Comparison of ENCODE assay signal across 1 cellular context in the genomic region with DNA sequence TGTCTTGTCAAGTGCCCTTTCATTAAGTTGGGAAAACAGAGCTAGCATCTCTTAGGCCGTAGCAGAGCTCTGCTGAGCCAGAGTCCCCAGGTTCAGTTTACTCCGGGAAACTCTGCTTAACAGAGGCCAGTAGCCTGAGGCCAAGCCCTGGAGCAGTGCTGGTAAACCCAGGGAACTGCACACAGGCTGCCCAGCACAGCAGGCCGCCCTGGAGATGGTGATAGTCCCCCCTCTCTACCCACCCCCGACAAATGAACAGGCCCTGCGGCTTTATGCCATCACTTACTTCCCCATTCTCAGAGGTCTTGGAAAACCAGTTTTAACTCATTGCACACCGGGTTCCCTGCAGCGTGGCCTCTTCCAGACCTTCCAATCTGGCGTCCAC.
TF ChIP-seq lines count a peak whose summit lies in the region.

No MANE protein-coding gene starts in this region.

TF ChIP-seq in GM23338, 12 proteins besides CTCF, POLR2A, EP300 and RAD21 (continued from another document):
- TF ChIP-seq STAT1 (IDR thresholded peaks at IDR 0.05; ENCODE audit: unreplicated experiment) (no peak), JUNB (IDR thresholded peaks at IDR 0.05; ENCODE audit: unreplicated experiment) (no peak), CREB1 (CRISPR knock-in tag; IDR thresholded peaks at IDR 0.05; ENCODE audit: low read depth) (no peak), NANOG (IDR thresholded peaks at IDR 0.05; ENCODE audit: borderline replicate concordance) (no peak), ZNF331 (CRISPR knock-in tag; IDR thresholded peaks at IDR 0.05; ENCODE audit: low read depth) (no peak), EZH2phosphoT487 (IDR thresholded peaks at IDR 0.05; ENCODE audit: unreplicated experiment) (no peak), POLR2AphosphoS5 (IDR thresholded peaks at IDR 0.05; ENCODE audit: low read depth) (no peak), EZH2 (IDR thresholded peaks at IDR 0.05; ENCODE audit: low read depth, unreplicated experiment) (no peak)
- TF ChIP-seq, protein P1, sequence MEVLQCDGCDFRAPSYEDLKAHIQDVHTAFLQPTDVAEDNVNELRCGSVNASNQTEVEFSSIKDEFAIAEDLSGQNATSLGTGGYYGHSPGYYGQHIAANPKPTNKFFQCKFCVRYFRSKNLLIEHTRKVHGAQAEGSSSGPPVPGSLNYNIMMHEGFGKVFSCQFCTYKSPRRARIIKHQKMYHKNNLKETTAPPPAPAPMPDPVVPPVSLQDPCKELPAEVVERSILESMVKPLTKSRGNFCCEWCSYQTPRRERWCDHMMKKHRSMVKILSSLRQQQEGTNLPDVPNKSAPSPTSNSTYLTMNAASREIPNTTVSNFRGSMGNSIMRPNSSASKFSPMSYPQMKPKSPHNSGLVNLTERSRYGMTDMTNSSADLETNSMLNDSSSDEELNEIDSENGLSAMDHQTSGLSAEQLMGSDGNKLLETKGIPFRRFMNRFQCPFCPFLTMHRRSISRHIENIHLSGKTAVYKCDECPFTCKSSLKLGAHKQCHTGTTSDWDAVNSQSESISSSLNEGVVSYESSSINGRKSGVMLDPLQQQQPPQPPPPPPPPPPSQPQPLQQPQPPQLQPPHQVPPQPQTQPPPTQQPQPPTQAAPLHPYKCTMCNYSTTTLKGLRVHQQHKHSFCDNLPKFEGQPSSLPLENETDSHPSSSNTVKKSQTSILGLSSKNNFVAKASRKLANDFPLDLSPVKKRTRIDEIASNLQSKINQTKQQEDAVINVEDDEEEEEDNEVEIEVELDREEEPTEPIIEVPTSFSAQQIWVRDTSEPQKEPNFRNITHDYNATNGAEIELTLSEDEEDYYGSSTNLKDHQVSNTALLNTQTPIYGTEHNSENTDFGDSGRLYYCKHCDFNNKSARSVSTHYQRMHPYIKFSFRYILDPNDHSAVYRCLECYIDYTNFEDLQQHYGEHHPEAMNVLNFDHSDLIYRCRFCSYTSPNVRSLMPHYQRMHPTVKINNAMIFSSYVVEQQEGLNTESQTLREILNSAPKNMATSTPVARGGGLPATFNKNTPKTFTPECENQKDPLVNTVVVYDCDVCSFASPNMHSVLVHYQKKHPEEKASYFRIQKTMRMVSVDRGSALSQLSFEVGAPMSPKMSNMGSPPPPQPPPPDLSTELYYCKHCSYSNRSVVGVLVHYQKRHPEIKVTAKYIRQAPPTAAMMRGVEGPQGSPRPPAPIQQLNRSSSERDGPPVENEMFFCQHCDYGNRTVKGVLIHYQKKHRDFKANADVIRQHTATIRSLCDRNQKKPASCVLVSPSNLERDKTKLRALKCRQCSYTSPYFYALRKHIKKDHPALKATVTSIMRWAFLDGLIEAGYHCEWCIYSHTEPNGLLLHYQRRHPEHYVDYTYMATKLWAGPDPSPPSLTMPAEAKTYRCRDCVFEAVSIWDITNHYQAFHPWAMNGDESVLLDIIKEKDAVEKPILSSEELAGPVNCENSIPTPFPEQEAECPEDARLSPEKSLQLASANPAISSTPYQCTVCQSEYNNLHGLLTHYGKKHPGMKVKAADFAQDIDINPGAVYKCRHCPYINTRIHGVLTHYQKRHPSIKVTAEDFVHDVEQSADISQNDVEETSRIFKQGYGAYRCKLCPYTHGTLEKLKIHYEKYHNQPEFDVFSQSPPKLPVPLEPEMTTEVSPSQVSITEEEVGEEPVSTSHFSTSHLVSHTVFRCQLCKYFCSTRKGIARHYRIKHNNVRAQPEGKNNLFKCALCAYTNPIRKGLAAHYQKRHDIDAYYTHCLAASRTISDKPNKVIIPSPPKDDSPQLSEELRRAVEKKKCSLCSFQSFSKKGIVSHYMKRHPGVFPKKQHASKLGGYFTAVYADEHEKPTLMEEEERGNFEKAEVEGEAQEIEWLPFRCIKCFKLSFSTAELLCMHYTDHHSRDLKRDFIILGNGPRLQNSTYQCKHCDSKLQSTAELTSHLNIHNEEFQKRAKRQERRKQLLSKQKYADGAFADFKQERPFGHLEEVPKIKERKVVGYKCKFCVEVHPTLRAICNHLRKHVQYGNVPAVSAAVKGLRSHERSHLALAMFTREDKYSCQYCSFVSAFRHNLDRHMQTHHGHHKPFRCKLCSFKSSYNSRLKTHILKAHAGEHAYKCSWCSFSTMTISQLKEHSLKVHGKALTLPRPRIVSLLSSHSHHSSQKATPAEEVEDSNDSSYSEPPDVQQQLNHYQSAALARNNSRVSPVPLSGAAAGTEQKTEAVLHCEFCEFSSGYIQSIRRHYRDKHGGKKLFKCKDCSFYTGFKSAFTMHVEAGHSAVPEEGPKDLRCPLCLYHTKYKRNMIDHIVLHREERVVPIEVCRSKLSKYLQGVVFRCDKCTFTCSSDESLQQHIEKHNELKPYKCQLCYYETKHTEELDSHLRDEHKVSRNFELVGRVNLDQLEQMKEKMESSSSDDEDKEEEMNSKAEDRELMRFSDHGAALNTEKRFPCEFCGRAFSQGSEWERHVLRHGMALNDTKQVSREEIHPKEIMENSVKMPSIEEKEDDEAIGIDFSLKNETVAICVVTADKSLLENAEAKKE (CRISPR knock-in tag; IDR thresholded peaks at IDR 0.05) = no peak
